ENCODE assay signal across 7 cellular contexts in genomic region chr17:76722977-76723376, GRCh38. TPM values are rescaled to one million over a fixed set of nuclear protein-coding genes. Genes with fewer than 3 reads are reported as not detected.
DNase-seq lines count a peak whose midpoint lies in the region; ATAC-seq and TF ChIP-seq lines count a peak whose summit lies in the region.
"Not testable (repeated sequence)": the region's sequence is repeated elsewhere in the genome, so short reads cannot be mapped to it uniquely, and the experiment has no call there.

No MANE protein-coding gene starts in this region.

- H3K4me3 Mint-ChIP-seq in T-helper 1 cell treated with Interleukin-12 subunit alpha and Interleukin-12 subunit beta and Interleukin-4 antibody, amounts not matched to agents 30 μg/mL and 1 μg/mL, for 36 hours, result peak overlapping the region; percentile 2
- H3K4me3 Mint-ChIP-seq in activated naive CD8-positive, alpha-beta T cell, result peak overlapping the region; percentile 27
- H3K4me3 Mint-ChIP-seq in endothelial cell (ENCODE audit: unreplicated experiment) (peak overlapping the region; percentile 31), neural progenitor cell (peak overlapping the region; percentile 62)

- H3K27ac ChIP-seq in DND-41 (ENCODE audit: low read length); neural progenitor cell; testis: not testable (repeated sequence)

- H3K27ac Mint-ChIP-seq in T-helper 1 cell treated with Interleukin-12 subunit alpha and Interleukin-12 subunit beta and Interleukin-4 antibody, amounts not matched to agents 30 μg/mL and 1 μg/mL, for 36 hours; activated naive CD8-positive, alpha-beta T cell; endothelial cell (ENCODE audit: unreplicated experiment); neural progenitor cell: not testable (repeated sequence)

- not testable (repeated sequence) for H3K9me3 Mint-ChIP-seq in T-helper 1 cell treated with Interleukin-12 subunit alpha and Interleukin-12 subunit beta and Interleukin-4 antibody, amounts not matched to agents 30 μg/mL and 1 μg/mL, for 36 hours; activated naive CD8-positive, alpha-beta T cell (ENCODE audit: low read depth); endothelial cell (ENCODE audit: unreplicated experiment); neural progenitor cell

- H3F3A ChIP-seq in neural progenitor cell (ENCODE audit: low read depth), result peaks cover 14% of the 10 kb centered on the region

- not testable (repeated sequence) for DNase-seq in DND-41; endothelial cell (ENCODE audit: low spot score); neural progenitor cell (ENCODE audit: low spot score)
- DNase-seq in activated T-cell treated with anti-CD3 and anti-CD28 coated beads, Interleukin-2, amount 50 U/mL, for 1 hour, result peak; percentile 15
- DNase-seq in testis, result peak; percentile 11

- H3K9me3 ChIP-seq in DND-41 (ENCODE audit: insufficient read depth, low read length, severe bottlenecking); neural progenitor cell (ENCODE audit: low read depth); testis: not testable (repeated sequence)

- H3K27me3 ChIP-seq in DND-41 (ENCODE audit: insufficient read depth, low read length, poor library complexity); neural progenitor cell; testis: not testable (repeated sequence)

- not testable (repeated sequence) for H3K27me3 Mint-ChIP-seq in T-helper 1 cell treated with Interleukin-12 subunit alpha and Interleukin-12 subunit beta and Interleukin-4 antibody, amounts not matched to agents 30 μg/mL and 1 μg/mL, for 36 hours (ENCODE audit: low read depth); activated naive CD8-positive, alpha-beta T cell; endothelial cell (ENCODE audit: unreplicated experiment); neural progenitor cell (ENCODE audit: insufficient read depth, low read depth)

- not testable (repeated sequence) for ATAC-seq in DND-41 (ENCODE audit: insufficient read depth, low read depth)

- intact Hi-C loops in testis (cut with DNase I; ENCODE audit: low total_unique reads), result not testable (repeated sequence)

- not testable (repeated sequence) for H3K4me3 ChIP-seq in DND-41 (ENCODE audit: low read depth in 1 of 2, low read length in 2 of 2); neural progenitor cell; testis

- peaks cover 56% of the 10 kb centered on the region for H3K36me3 Mint-ChIP-seq in T-helper 1 cell treated with Interleukin-12 subunit alpha and Interleukin-12 subunit beta and Interleukin-4 antibody, amounts not matched to agents 30 μg/mL and 1 μg/mL, for 36 hours (ENCODE audit: low read depth)
- not testable (repeated sequence) for H3K36me3 Mint-ChIP-seq in activated naive CD8-positive, alpha-beta T cell
- peaks cover 29% of the 10 kb centered on the region for H3K36me3 Mint-ChIP-seq in endothelial cell (ENCODE audit: low read depth, unreplicated experiment)
- peaks cover 33% of the 10 kb centered on the region for H3K36me3 Mint-ChIP-seq in neural progenitor cell

- H3K9ac ChIP-seq in DND-41 (ENCODE audit: low read depth, low read length); neural progenitor cell: not testable (repeated sequence)

- TF ChIP-seq POLR2A in testis (IDR thresholded peaks at IDR 0.05), result not testable (repeated sequence)

- peaks cover 39% of the 10 kb centered on the region for H3K4me1 ChIP-seq in DND-41 (ENCODE audit: insufficient read depth, low read length)
- H3K4me1 ChIP-seq in neural progenitor cell, result not testable (repeated sequence)
- peaks cover 16% of the 10 kb centered on the region for H3K4me1 ChIP-seq in testis

- H3K79me2 ChIP-seq in DND-41 (ENCODE audit: insufficient read depth, low read length) (peaks cover 59% of the 10 kb centered on the region), neural progenitor cell (ENCODE audit: low read depth) (peaks cover 27% of the 10 kb centered on the region)

- H3K36me3 ChIP-seq in DND-41 (ENCODE audit: insufficient read depth, low read length), result peaks cover 74% of the 10 kb centered on the region
- not testable (repeated sequence) for H3K36me3 ChIP-seq in neural progenitor cell; testis (ENCODE audit: low read depth, missing control alignments)

- H3K4me1 Mint-ChIP-seq in T-helper 1 cell treated with Interleukin-12 subunit alpha and Interleukin-12 subunit beta and Interleukin-4 antibody, amounts not matched to agents 30 μg/mL and 1 μg/mL, for 36 hours (ENCODE audit: low read depth), result peaks cover 31% of the 10 kb centered on the region
- peaks cover 40% of the 10 kb centered on the region for H3K4me1 Mint-ChIP-seq in activated naive CD8-positive, alpha-beta T cell (ENCODE audit: low read depth)
- peaks cover 15% of the 10 kb centered on the region for H3K4me1 Mint-ChIP-seq in endothelial cell (ENCODE audit: unreplicated experiment)
- peaks cover 15% of the 10 kb centered on the region for H3K4me1 Mint-ChIP-seq in neural progenitor cell

- H3K4me2 ChIP-seq in DND-41 (ENCODE audit: insufficient read depth, low read length), result peak overlapping the region; percentile 22; the same call in 1 of the 2 replicates
- H3K4me2 ChIP-seq in neural progenitor cell, result not testable (repeated sequence)

- not testable (repeated sequence) for TF ChIP-seq CTCF in DND-41 (IDR thresholded peaks at IDR 0.05; ENCODE audit: borderline replicate concordance, extremely low read depth, low read length, poor library complexity, severe bottlenecking); endothelial cell (IDR thresholded peaks at IDR 0.05; ENCODE audit: unreplicated experiment); neural progenitor cell (IDR thresholded peaks at IDR 0.05); testis (IDR thresholded peaks at IDR 0.05)

- WGBS in testis, 2 donors, result 92 to 93% methylated on average over 8 of the region's 8 CpGs

- peaks cover 12% of the 10 kb centered on the region; the same call in 1 of the 2 replicates for H4K20me1 ChIP-seq in DND-41 (ENCODE audit: insufficient read depth, low read length)
- H4K20me1 ChIP-seq in neural progenitor cell (ENCODE audit: low read depth), result not testable (repeated sequence)

- H2AFZ ChIP-seq in DND-41 (ENCODE audit: low read depth, low read length); neural progenitor cell (replicated peaks): not testable (repeated sequence)

RNA-seq across cellular contexts. Expression of gene JMJD6, which starts 3.4 kb away (rescaled TPM):
- total RNA-seq in endothelial cell (ENCODE audit: unreplicated experiment) (25.6 TPM), neural progenitor cell (ENCODE audit: low replicate concordance) (8.7 and 11.6 TPM in 2 replicates), testis (10 to 100 TPM; 31.7 to 40.5 TPM)
- polyA plus RNA-seq in testis (ENCODE audit: insufficient read depth, low read depth, low replicate concordance), result 44.6 TPM

RNA-seq across cellular contexts. Expression of gene METTL23, which starts 3.7 kb away (rescaled TPM):
- total RNA-seq in endothelial cell (ENCODE audit: unreplicated experiment) (30.5 TPM), neural progenitor cell (ENCODE audit: low replicate concordance) (38.1 and 40.4 TPM in 2 replicates), testis (10 to 100 TPM; 37.5 to 45.3 TPM)
- polyA plus RNA-seq in testis (ENCODE audit: insufficient read depth, low read depth, low replicate concordance), result 122 TPM

RNA-seq across cellular contexts. Expression of gene MXRA7, which starts 12.2 kb away (rescaled TPM):
- total RNA-seq in endothelial cell (ENCODE audit: unreplicated experiment) (51.6 TPM), neural progenitor cell (ENCODE audit: low replicate concordance) (54.6 and 55.4 TPM in 2 replicates), testis (100 to 1,000 TPM; 217 to 272 TPM)
- 253 TPM for polyA plus RNA-seq in testis (ENCODE audit: insufficient read depth, low read depth, low replicate concordance)

RNA-seq across cellular contexts. Expression of gene SRSF2, which starts 14.2 kb away (rescaled TPM):
- total RNA-seq in endothelial cell (ENCODE audit: unreplicated experiment) (215 TPM), neural progenitor cell (ENCODE audit: low replicate concordance) (329 and 333 TPM in 2 replicates), testis (100 to 1,000 TPM; 365 to 461 TPM)
- polyA plus RNA-seq in testis (ENCODE audit: insufficient read depth, low read depth, low replicate concordance), result 196 TPM

RNA-seq across cellular contexts. Expression of gene MFSD11, which starts 14.9 kb away (rescaled TPM):
- total RNA-seq in endothelial cell (ENCODE audit: unreplicated experiment) (37.3 TPM), neural progenitor cell (ENCODE audit: low replicate concordance) (22.5 and 25.7 TPM in 2 replicates), testis (100 to 1,000 TPM in 1 of 2 donors, 10 to 100 TPM in 1; 51.7 to 102 TPM)
- polyA plus RNA-seq in testis (ENCODE audit: insufficient read depth, low read depth, low replicate concordance), result 38.5 TPM

Comparison
In these comparisons a context has a peak if more than half of its experiments do, and no peak if none do; other contexts are left out.
1. H3K4me3 Mint-ChIP-seq: peak in every context shown above with its lines; median percentile 62 in neural progenitor cell; 31 in endothelial cell; 27 in activated naive CD8-positive, alpha-beta T cell; 2 in T-helper 1 cell treated with Interleukin-12 subunit alpha and Interleukin-12 subunit beta and Interleukin-4 antibody, amounts not matched to agents 30 μg/mL and 1 μg/mL, for 36 hours.